Comparison of ENCODE assay signal across 1 cellular context in the genomic region with DNA sequence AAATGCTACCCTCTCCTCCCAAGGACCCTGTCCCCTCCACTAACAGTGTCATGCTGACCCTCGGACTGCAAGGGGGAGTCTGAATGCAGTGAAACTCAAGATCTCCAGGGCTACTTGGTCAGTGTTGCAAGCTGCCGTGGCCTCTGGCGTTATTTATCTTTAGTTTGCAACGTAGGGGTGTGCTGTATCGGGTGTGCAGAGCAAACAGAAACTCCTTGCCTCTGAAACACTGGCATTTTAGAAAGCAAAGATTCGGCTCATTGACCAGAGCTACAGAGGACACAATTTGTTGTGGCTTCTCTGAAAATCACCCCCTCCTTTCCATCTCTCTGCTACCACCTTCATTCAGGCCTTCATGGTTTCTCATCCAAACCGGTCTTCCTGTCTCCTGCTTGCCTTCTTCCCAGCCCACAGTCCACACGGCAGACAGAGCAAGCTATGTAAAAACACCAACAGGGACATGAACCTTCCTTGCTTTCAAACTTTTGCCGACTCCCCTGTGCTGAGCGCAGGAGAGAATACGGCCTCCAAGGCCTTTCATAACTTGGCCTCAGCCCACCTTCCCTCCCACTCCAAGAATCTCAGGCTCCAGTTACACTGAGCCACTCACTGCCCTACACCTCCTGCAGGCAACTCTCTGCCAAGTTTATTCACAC.
A peak's percentile ranks its signal among the peaks of the same experiment; 100 is the strongest.
TF ChIP-seq lines count a peak whose summit lies in the region.

No MANE protein-coding gene starts in this region.

TF ChIP-seq in HepG2, 621 proteins besides CTCF, POLR2A, EP300 and RAD21 (continued from another document and continues in another):
- TF ChIP-seq ZNF816 (CRISPR knock-in tag; IDR thresholded peaks at IDR 0.05; ENCODE audit: borderline replicate concordance) (no peak), HMGXB3 (CRISPR knock-in tag; IDR thresholded peaks at IDR 0.05; ENCODE audit: borderline replicate concordance) (peak; percentile 76; the same call in 1 of the 2 replicates), HOXA7 (CRISPR knock-in tag; IDR thresholded peaks at IDR 0.05) (no peak), ZNF670 (CRISPR knock-in tag; IDR thresholded peaks at IDR 0.05; ENCODE audit: borderline replicate concordance) (no peak), RCOR2 (CRISPR knock-in tag; IDR thresholded peaks at IDR 0.05) (no peak; the same call in 1 of the 2 replicates), NCOA1 (CRISPR knock-in tag; IDR thresholded peaks at IDR 0.05) (no peak), ZNF678 (CRISPR knock-in tag; IDR thresholded peaks at IDR 0.05) (no peak), ZNF782 (CRISPR knock-in tag; IDR thresholded peaks at IDR 0.05; ENCODE audit: borderline replicate concordance) (no peak), SRSF4 (IDR thresholded peaks at IDR 0.05; ENCODE audit: low read depth, low read length, poor library complexity, severe bottlenecking) (no peak), IRF9 (CRISPR knock-in tag; IDR thresholded peaks at IDR 0.05; ENCODE audit: borderline replicate concordance) (peak; percentile 75), ZNF251 (CRISPR knock-in tag; IDR thresholded peaks at IDR 0.05) (no peak), ARNT (IDR thresholded peaks at IDR 0.05) (no peak), ZNF552 (CRISPR knock-in tag; IDR thresholded peaks at IDR 0.05; ENCODE audit: borderline replicate concordance) (no peak), ZFP36 (IDR thresholded peaks at IDR 0.05; ENCODE audit: borderline replicate concordance, low read depth, low read length, partially characterized antibody) (no peak), ZNF556 (CRISPR knock-in tag; IDR thresholded peaks at IDR 0.05; ENCODE audit: borderline replicate concordance) (0 out of 2 replicates have a peak, but pooled peaks have one; percentile 27), RXRA (CRISPR knock-in tag; IDR thresholded peaks at IDR 0.05) (peak; percentile 69), BHLHE40 (IDR thresholded peaks at IDR 0.05; ENCODE audit: low read length) (no peak), ZZZ3 (CRISPR knock-in tag; IDR thresholded peaks at IDR 0.05; ENCODE audit: borderline replicate concordance) (no peak), U2AF1 (optimal IDR thresholded peaks at IDR 0.05; ENCODE audit: low read depth, low read length) (no peak), POLR2G (IDR thresholded peaks at IDR 0.05; ENCODE audit: low read depth, low read length) (peak; percentile 69), GATAD2A (CRISPR knock-in tag; IDR thresholded peaks at IDR 0.05) (peak; percentile 62; the same call in 1 of the 2 replicates), ZNF652 (CRISPR knock-in tag; IDR thresholded peaks at IDR 0.05; ENCODE audit: borderline replicate concordance, low read depth) (no peak), ZNF841 (CRISPR knock-in tag; IDR thresholded peaks at IDR 0.05; ENCODE audit: borderline replicate concordance) (no peak), NFATC3 (CRISPR knock-in tag; IDR thresholded peaks at IDR 0.05) (no peak), GFI1 (CRISPR knock-in tag; IDR thresholded peaks at IDR 0.05; ENCODE audit: borderline replicate concordance) (no peak), HOMEZ (CRISPR knock-in tag; IDR thresholded peaks at IDR 0.05; ENCODE audit: low read depth) (no peak), ZNF629 (CRISPR knock-in tag; conservative IDR thresholded peaks at IDR 0.05) (no peak), TEAD3 (CRISPR knock-in tag; optimal IDR thresholded peaks at IDR 0.05; ENCODE audit: borderline replicate concordance) (peak; percentile 9), ZSCAN29 (CRISPR knock-in tag; conservative IDR thresholded peaks at IDR 0.05) (no peak), ZFY (CRISPR knock-in tag; IDR thresholded peaks at IDR 0.05) (peak; percentile 43), TP53 (CRISPR knock-in tag; conservative IDR thresholded peaks at IDR 0.05) (no peak), ZNF530 (CRISPR knock-in tag; IDR thresholded peaks at IDR 0.05; ENCODE audit: low read depth) (no peak), KDM2A (CRISPR knock-in tag; IDR thresholded peaks at IDR 0.05; ENCODE audit: borderline replicate concordance, low read depth) (no peak), TRIM24 (CRISPR knock-in tag; IDR thresholded peaks at IDR 0.05) (no peak), FOXK1 (CRISPR knock-in tag; IDR thresholded peaks at IDR 0.05; ENCODE audit: borderline replicate concordance, low read depth) (peak; percentile 53; the same call in 1 of the 2 replicates), SMAD3 (CRISPR knock-in tag; IDR thresholded peaks at IDR 0.05) (0 out of 2 replicates have a peak, but pooled peaks have one; percentile 20), ZHX1 (CRISPR knock-in tag; IDR thresholded peaks at IDR 0.05; ENCODE audit: low read depth) (no peak), RFX3 (CRISPR knock-in tag; IDR thresholded peaks at IDR 0.05) (no peak; the same call in 1 of the 2 replicates), DNMT1 (CRISPR knock-in tag; IDR thresholded peaks at IDR 0.05) (no peak), HNF4A (CRISPR knock-in tag; IDR thresholded peaks at IDR 0.05) (peak; percentile 56)
- TF ChIP-seq, protein P1, sequence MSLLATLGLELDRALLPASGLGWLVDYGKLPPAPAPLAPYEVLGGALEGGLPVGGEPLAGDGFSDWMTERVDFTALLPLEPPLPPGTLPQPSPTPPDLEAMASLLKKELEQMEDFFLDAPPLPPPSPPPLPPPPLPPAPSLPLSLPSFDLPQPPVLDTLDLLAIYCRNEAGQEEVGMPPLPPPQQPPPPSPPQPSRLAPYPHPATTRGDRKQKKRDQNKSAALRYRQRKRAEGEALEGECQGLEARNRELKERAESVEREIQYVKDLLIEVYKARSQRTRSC (CRISPR knock-in tag; IDR thresholded peaks at IDR 0.05; ENCODE audit: low read depth): no peak
- TF ChIP-seq, protein P2, sequence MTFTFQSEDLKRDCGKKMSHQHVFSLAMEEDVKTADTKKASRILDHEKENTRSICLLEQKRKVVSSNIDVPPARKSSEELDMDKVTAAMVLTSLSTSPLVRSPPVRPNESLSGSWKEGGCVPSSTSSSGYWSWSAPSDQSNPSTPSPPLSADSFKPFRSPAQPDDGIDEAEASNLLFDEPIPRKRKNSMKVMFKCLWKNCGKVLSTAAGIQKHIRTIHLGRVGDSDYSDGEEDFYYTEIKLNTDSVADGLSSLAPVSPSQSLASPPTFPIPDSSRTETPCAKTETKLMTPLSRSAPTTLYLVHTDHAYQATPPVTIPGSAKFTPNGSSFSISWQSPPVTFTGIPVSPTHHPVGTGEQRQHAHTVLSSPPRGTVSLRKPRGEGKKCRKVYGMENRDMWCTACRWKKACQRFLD (CRISPR knock-in tag; IDR thresholded peaks at IDR 0.05; ENCODE audit: borderline replicate concordance): no peak
- TF ChIP-seq, protein P3, sequence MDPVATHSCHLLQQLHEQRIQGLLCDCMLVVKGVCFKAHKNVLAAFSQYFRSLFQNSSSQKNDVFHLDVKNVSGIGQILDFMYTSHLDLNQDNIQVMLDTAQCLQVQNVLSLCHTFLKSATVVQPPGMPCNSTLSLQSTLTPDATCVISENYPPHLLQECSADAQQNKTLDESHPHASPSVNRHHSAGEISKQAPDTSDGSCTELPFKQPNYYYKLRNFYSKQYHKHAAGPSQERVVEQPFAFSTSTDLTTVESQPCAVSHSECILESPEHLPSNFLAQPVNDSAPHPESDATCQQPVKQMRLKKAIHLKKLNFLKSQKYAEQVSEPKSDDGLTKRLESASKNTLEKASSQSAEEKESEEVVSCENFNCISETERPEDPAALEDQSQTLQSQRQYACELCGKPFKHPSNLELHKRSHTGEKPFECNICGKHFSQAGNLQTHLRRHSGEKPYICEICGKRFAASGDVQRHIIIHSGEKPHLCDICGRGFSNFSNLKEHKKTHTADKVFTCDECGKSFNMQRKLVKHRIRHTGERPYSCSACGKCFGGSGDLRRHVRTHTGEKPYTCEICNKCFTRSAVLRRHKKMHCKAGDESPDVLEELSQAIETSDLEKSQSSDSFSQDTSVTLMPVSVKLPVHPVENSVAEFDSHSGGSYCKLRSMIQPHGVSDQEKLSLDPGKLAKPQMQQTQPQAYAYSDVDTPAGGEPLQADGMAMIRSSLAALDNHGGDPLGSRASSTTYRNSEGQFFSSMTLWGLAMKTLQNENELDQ (CRISPR knock-in tag; IDR thresholded peaks at IDR 0.05; ENCODE audit: borderline replicate concordance): no peak
- TF ChIP-seq, protein P4, sequence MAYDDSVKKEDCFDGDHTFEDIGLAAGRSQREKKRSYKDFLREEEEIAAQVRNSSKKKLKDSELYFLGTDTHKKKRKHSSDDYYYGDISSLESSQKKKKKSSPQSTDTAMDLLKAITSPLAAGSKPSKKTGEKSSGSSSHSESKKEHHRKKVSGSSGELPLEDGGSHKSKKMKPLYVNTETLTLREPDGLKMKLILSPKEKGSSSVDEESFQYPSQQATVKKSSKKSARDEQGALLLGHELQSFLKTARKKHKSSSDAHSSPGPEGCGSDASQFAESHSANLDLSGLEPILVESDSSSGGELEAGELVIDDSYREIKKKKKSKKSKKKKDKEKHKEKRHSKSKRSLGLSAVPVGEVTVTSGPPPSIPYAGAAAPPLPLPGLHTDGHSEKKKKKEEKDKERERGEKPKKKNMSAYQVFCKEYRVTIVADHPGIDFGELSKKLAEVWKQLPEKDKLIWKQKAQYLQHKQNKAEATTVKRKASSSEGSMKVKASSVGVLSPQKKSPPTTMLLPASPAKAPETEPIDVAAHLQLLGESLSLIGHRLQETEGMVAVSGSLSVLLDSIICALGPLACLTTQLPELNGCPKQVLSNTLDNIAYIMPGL (CRISPR knock-in tag; IDR thresholded peaks at IDR 0.05; ENCODE audit: borderline replicate concordance in 1 of 2, low read depth in 1 of 2): no peak
